28 cellular contexts compared by ENCODE assay signal in the genomic region with DNA sequence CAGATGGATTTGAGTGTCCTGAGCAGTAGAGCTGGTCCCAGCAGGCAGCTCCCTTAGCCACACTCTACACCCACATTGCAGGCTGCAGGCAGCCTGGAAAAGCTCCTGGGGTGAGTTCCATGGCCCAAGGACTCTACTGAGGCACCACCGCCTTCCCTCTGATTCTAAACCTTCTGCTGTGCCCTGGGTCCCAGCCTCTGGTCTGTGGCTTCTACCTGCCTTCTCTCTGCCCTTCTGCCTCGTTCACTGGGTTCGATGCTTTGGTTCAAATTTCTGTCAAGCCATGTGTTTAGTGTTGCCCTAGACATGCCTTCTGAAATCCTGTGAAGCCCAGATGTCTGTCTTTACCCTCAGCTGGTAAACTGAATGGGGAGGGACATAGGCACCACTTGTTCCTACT. TPM values are rescaled to one million over a fixed set of nuclear protein-coding genes. Genes with fewer than 3 reads are reported as not detected.
"Had no signal": no experiment of that assay in that cellular context is flagged by ENCODE, and none has a peak within 500 bp of the region (broad histone marks: within the 10 kb centered on the region; RNA-seq: fewer than 3 reads in every experiment).

No MANE protein-coding gene starts in this region.

- H3K27ac ChIP-seq: foreskin keratinocyte, neutrophil, parathyroid adenoma, tibial artery had no signal

- H3K4me3 ChIP-seq: smooth muscle cell, tibial artery had no signal

- ATAC-seq: activated CD4-positive, alpha-beta T cell treated with anti-CD3 and anti-CD28 coated beads for 36 hours; activated T-cell treated with anti-CD3 and anti-CD28 coated beads, Interleukin-2, amount 50 U/mL, for 72 hours; foreskin keratinocyte; left lobe of liver; natural killer cell; sciatic nerve had no signal

- H3K79me2 ChIP-seq: parathyroid adenoma had no signal

- H3K4me2 ChIP-seq: smooth muscle cell had no signal

- H3K9me3 ChIP-seq: neutrophil, tibial artery had no signal

- H3K4me1 ChIP-seq: foreskin keratinocyte, parathyroid adenoma, tibial artery had no signal

- H2AFZ ChIP-seq: parathyroid adenoma had no signal

- H3K36me3 ChIP-seq: neutrophil, tibial artery had no signal

- DNase-seq: activated B cell treated with CpG ODN at 0.5 μM for 24 hours; activated CD4-positive, alpha-beta T cell treated with anti-CD3 and anti-CD28 coated beads for 36 hours; activated CD4-positive, alpha-beta T cell treated with anti-CD3 and anti-CD28 coated beads, Interleukin-2, amount 50 U/mL, for 48 hours; activated effector memory CD4-positive, alpha-beta T cell treated with Interleukin-2 at 50 U/mL for 16 hours; activated naive CD4-positive, alpha-beta T cell treated with anti-CD3 and anti-CD28 coated beads for 36 hours; activated naive CD8-positive, alpha-beta T cell treated with anti-CD3 and anti-CD28 coated beads, Interleukin-2, amount 10 ng/mL, durations not matched to agents 7 days and 5 days; activated T-cell treated with anti-CD3 and anti-CD28 coated beads, Interleukin-2, amount 50 U/mL, for 72 hours; amniotic stem cell; effector CD4-positive, alpha-beta T cell; erythroblast; foreskin keratinocyte; natural killer cell; stimulated activated CD4-positive, alpha-beta T cell treated with anti-CD3 and anti-CD28 coated beads, Interleukin-2, amount 100 ng/mL, for 48 hours; stimulated activated naive CD4-positive, alpha-beta T cell treated with Interleukin-2 at 50 U/mL for 16 hours; substantia nigra; T1000; tibial artery had no signal

- H3K9ac ChIP-seq: parathyroid adenoma had no signal

RNA-seq across cellular contexts. Expression of a gene that starts 1.5 kb away (rescaled TPM):
- total RNA-seq: activated B cell treated with CpG ODN at 0.5 μM for 24 hours; activated CD4-positive, alpha-beta T cell treated with anti-CD3 and anti-CD28 coated beads for 36 hours; activated naive CD4-positive, alpha-beta T cell treated with anti-CD3 and anti-CD28 coated beads for 36 hours; activated naive CD8-positive, alpha-beta T cell treated with anti-CD3 and anti-CD28 coated beads, Interleukin-2, amount 10 ng/mL, durations not matched to agents 7 days and 5 days; activated T-cell treated with anti-CD3 and anti-CD28 coated beads, Interleukin-2, amount 50 U/mL, for 72 hours; chondrocyte; foreskin keratinocyte; kidney epithelial cell; left lobe of liver; lung microvascular endothelial cell; mesothelial cell of epicardium; natural killer cell; renal cortical epithelial cell; sciatic nerve; smooth muscle cell; T-helper 1 cell treated with Interleukin-12 subunit alpha and Interleukin-12 subunit beta and Interleukin-4 antibody, amounts not matched to agents 30 ng/mL and 1 ng/mL, for 36 hours had no signal
- polyA plus RNA-seq: foreskin keratinocyte, smooth muscle cell had no signal
